18 cellular contexts compared by ENCODE assay signal in the genomic region with DNA sequence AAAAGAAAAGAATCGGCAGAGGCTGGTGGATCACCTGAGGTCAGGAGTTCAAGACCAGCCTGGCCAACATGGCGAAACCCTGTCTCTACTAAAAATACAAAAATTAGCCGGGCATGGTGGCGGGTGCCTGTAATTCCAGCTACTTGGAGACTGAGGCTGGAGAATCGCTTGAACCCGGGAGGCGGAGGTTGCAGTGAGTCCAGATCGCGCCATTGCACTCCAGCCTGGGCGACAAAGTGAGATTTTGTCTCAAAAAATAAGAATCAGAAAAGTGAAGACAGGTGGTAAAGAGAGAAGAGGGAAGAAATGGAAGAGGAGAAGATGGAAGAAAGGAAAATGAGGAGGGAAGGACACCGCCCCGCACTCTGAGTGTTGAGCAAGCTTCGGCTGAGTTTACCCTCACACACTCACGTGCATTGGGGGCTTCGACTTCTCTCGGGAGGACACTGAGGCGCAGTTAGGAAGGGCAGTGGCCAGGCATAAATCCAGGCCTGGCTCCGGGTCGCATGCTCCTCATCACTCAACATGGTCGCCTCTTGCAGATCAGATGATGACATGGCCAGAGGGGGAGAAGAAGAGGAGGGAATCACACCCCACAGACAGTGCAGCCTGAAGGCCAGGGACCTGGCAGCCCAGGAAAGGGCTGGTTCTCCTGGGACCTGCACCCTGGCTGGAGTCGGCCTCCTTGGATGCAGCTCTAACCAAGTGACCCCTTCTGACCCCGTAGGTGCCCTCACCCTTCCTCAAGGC.
"Had no signal": no experiment of that assay in that cellular context is flagged by ENCODE, and none has a peak within 500 bp of the region (broad histone marks: within the 10 kb centered on the region; RNA-seq: fewer than 3 reads in every experiment).

No MANE protein-coding gene starts in this region.

- DNase-seq: effector CD8-positive, alpha-beta T cell; gastrocnemius medialis; mesenchymal stem cell; naive B cell; nucleus accumbens; small intestine; stimulated activated CD4-positive, alpha-beta T cell treated with anti-CD3 and anti-CD28 coated beads, Interleukin-12 subunit alpha, Interleukin-12 subunit beta, amount 100 ng/mL, for 4 hours; stimulated activated naive CD8-positive, alpha-beta T cell treated with anti-CD3 and anti-CD28 coated beads, Interleukin-15, Interleukin-2, amounts not matched to agents 100 U/mL and 50 U/mL, for 24 hours; tibial artery; upper lobe of right lung had no signal

- H3K9me3 ChIP-seq: esophagus muscularis mucosa, gastrocnemius medialis, pancreas, tibial artery, upper lobe of right lung, vagina had no signal

- H3K27ac ChIP-seq: epithelial cell of prostate, esophagus muscularis mucosa, gastrocnemius medialis, heart right ventricle, pancreas, tibial artery, upper lobe of right lung, vagina had no signal

- H3K4me1 ChIP-seq: gastrocnemius medialis, pancreas, tibial artery, upper lobe of right lung, vagina had no signal

- H3K36me3 Mint-ChIP-seq: naive B cell had no signal

- H3K27me3 ChIP-seq: gastrocnemius medialis, pancreas, upper lobe of right lung, vagina had no signal

- H3K4me3 Mint-ChIP-seq: naive B cell, nephron had no signal

- H3K27ac Mint-ChIP-seq: naive B cell, nephron, progenitor cell of endocrine pancreas had no signal

- ATAC-seq: gastrocnemius medialis; stimulated activated naive CD8-positive, alpha-beta T cell treated with anti-CD3 and anti-CD28 coated beads, Interleukin-15, Interleukin-2, amounts not matched to agents 100 U/mL and 50 U/mL, for 24 hours had no signal

- H3K9me3 Mint-ChIP-seq: naive B cell had no signal

- H3K4me3 ChIP-seq: esophagus muscularis mucosa, gastrocnemius medialis, heart right ventricle, lung, pancreas, tibial artery, upper lobe of right lung, vagina had no signal
